ENCODE assay signal across 10 cellular contexts in genomic region chr17:31415640-31416502, GRCh38.
"Had no signal": no experiment of that assay in that cellular context is flagged by ENCODE, and none has a peak within 500 bp of the region (broad histone marks: within the 10 kb centered on the region; RNA-seq: fewer than 3 reads in every experiment).

No MANE protein-coding gene starts in this region.

- H3K27ac Mint-ChIP-seq: activated CD8-positive, alpha-beta memory T cell treated with anti-CD3 and anti-CD28 coated beads, Interleukin-2, amount 10 ng/mL, durations not matched to agents 7 days and 5 days; activated naive CD8-positive, alpha-beta T cell treated with anti-CD3 and anti-CD28 coated beads, Interleukin-2, amount 10 ng/mL, durations not matched to agents 7 days and 5 days; activated T-cell treated with anti-CD3 and anti-CD28 coated beads, Interleukin-2, amount 50 U/mL, for 24 hours; naive thymus-derived CD8-positive, alpha-beta T cell; stimulated activated naive CD8-positive, alpha-beta T cell treated with anti-CD3 and anti-CD28 coated beads, Interleukin-15, amount 100 ng/mL, for 72 hours had no signal

- H3K36me3 Mint-ChIP-seq: activated CD8-positive, alpha-beta memory T cell treated with anti-CD3 and anti-CD28 coated beads, Interleukin-2, amount 10 ng/mL, durations not matched to agents 7 days and 5 days; activated naive CD8-positive, alpha-beta T cell treated with anti-CD3 and anti-CD28 coated beads, Interleukin-2, amount 10 ng/mL, durations not matched to agents 7 days and 5 days; naive thymus-derived CD8-positive, alpha-beta T cell had no signal

- H3K9me3 Mint-ChIP-seq: activated naive CD8-positive, alpha-beta T cell treated with anti-CD3 and anti-CD28 coated beads, Interleukin-2, amount 10 ng/mL, durations not matched to agents 7 days and 5 days; activated T-cell treated with anti-CD3 and anti-CD28 coated beads, Interleukin-2, amount 50 U/mL, for 24 hours; naive thymus-derived CD8-positive, alpha-beta T cell; stimulated activated naive CD8-positive, alpha-beta T cell treated with anti-CD3 and anti-CD28 coated beads, Interleukin-15, amount 100 ng/mL, for 72 hours had no signal

- H3K4me1 Mint-ChIP-seq: activated CD8-positive, alpha-beta memory T cell treated with anti-CD3 and anti-CD28 coated beads, Interleukin-2, amount 10 ng/mL, durations not matched to agents 7 days and 5 days; activated naive CD8-positive, alpha-beta T cell treated with anti-CD3 and anti-CD28 coated beads, Interleukin-2, amount 10 ng/mL, durations not matched to agents 7 days and 5 days; stimulated activated naive CD8-positive, alpha-beta T cell treated with anti-CD3 and anti-CD28 coated beads, Interleukin-15, amount 100 ng/mL, for 72 hours had no signal

- H3K27me3 Mint-ChIP-seq: activated T-cell treated with anti-CD3 and anti-CD28 coated beads, Interleukin-2, amount 50 U/mL, for 24 hours; naive thymus-derived CD8-positive, alpha-beta T cell; stimulated activated naive CD8-positive, alpha-beta T cell treated with anti-CD3 and anti-CD28 coated beads, Interleukin-15, amount 100 ng/mL, for 72 hours had no signal

- DNase-seq: activated CD8-positive, alpha-beta memory T cell treated with anti-CD3 and anti-CD28 coated beads, Interleukin-2, amount 10 ng/mL, durations not matched to agents 7 days and 5 days; activated gamma-delta T cell treated with Interleukin-2 at 50 U/mL for 16 hours; activated naive CD8-positive, alpha-beta T cell treated with anti-CD3 and anti-CD28 coated beads, Interleukin-2, amount 10 ng/mL, durations not matched to agents 7 days and 5 days; activated T-cell treated with anti-CD3 and anti-CD28 coated beads, Interleukin-2, amount 50 U/mL, for 24 hours; erythroblast; naive thymus-derived CD8-positive, alpha-beta T cell; stimulated activated CD4-positive, alpha-beta T cell treated with anti-CD3 and anti-CD28 coated beads, Interleukin-15, amount 100 ng/mL, for 24 hours; stimulated activated CD4-positive, alpha-beta T cell treated with anti-CD3 and anti-CD28 coated beads, Interleukin-4, amount 100 ng/mL, for 24 hours; stimulated activated naive CD8-positive, alpha-beta T cell treated with anti-CD3 and anti-CD28 coated beads, Interleukin-15, amount 100 ng/mL, for 72 hours; T-helper 2 cell had no signal

- ATAC-seq: activated CD8-positive, alpha-beta memory T cell treated with anti-CD3 and anti-CD28 coated beads, Interleukin-2, amount 10 ng/mL, durations not matched to agents 7 days and 5 days; naive thymus-derived CD8-positive, alpha-beta T cell; stimulated activated naive CD8-positive, alpha-beta T cell treated with anti-CD3 and anti-CD28 coated beads, Interleukin-15, amount 100 ng/mL, for 72 hours had no signal

- H3K4me3 Mint-ChIP-seq: activated CD8-positive, alpha-beta memory T cell treated with anti-CD3 and anti-CD28 coated beads, Interleukin-2, amount 10 ng/mL, durations not matched to agents 7 days and 5 days; activated naive CD8-positive, alpha-beta T cell treated with anti-CD3 and anti-CD28 coated beads, Interleukin-2, amount 10 ng/mL, durations not matched to agents 7 days and 5 days; activated T-cell treated with anti-CD3 and anti-CD28 coated beads, Interleukin-2, amount 50 U/mL, for 24 hours; naive thymus-derived CD8-positive, alpha-beta T cell; stimulated activated naive CD8-positive, alpha-beta T cell treated with anti-CD3 and anti-CD28 coated beads, Interleukin-15, amount 100 ng/mL, for 72 hours had no signal
